22 cellular contexts compared by ENCODE assay signal in genomic region chr9:70195456-70195855, GRCh38.
DNase-seq lines count a peak whose midpoint lies in the region; ATAC-seq, FAIRE-seq and TF ChIP-seq lines count a peak whose summit lies in the region.
"Had no signal": no experiment of that assay in that cellular context is flagged by ENCODE, and none has a peak within 500 bp of the region (broad histone marks: within the 10 kb centered on the region; RNA-seq: fewer than 3 reads in every experiment).

No MANE protein-coding gene starts in this region.

- TF ChIP-seq POLR2A in H54 (IDR thresholded peaks at IDR 0.05; ENCODE audit: low read depth, low read length) = no peak

- FAIRE-seq in H54 (lab: Jason Lieb, UNC) = peak; percentile 81
- FAIRE-seq: K562 had no signal

- no peak for TF ChIP-seq CTCF in foreskin keratinocyte (conservative IDR thresholded peaks at IDR 0.05)

- ATAC-seq in foreskin keratinocyte = peak; percentile 55
- ATAC-seq in HG03469 (IDR thresholded peaks at IDR 0.05; ENCODE audit: unreplicated experiment) = no peak
- no peak for ATAC-seq in HG03175 (IDR thresholded peaks at IDR 0.05; ENCODE audit: unreplicated experiment)
- ATAC-seq: K562 had no signal

- no peaks in the 10 kb centered on the region for H3K27me3 ChIP-seq in foreskin keratinocyte
- H3K27me3 ChIP-seq: SJSA1 had no signal

- peak; percentile 61 for DNase-seq in AG08395 (ENCODE audit: low spot score)
- DNase-seq in H54 (ENCODE audit: insufficient read length, low spot score) = no peak
- peak; percentile 21 for DNase-seq in amniotic epithelial cell (ENCODE audit: low read depth)
- DNase-seq in foreskin keratinocyte = peak in 1 of 2 donors; percentile 22
- no peak for DNase-seq in posterior vena cava (ENCODE audit: low spot score)
- no peak for DNase-seq in posterior cingulate gyrus
- DNase-seq: 8988T; AML-193; CD4-positive, alpha-beta memory T cell; DMS79 treated with DMSO at 0.1 percent for 48 hours; NCI-H1092 treated with DMSO at 0.1 percent for 48 hours; NCI-H1694 treated with DMSO at 0.1 percent for 48 hours; NCI-H345; NCI-H526 treated with DMSO at 0.1 percent for 48 hours; NK-92 treated with Interleukin-12 subunit alpha and Interleukin-12 subunit beta, amount 100 ng/mL, for 24 hours; OCI-M1 had no signal

- H3K27ac ChIP-seq in foreskin keratinocyte = no peak overlapping the region
- H3K27ac ChIP-seq: HL-60, RWPE1, SJSA1 had no signal

- intact Hi-C loops in posterior vena cava (cut with DNase I) = no loop called here
- intact Hi-C loops in posterior cingulate gyrus (cut with DNase I) = no loop called here

- peaks cover 3% of the 10 kb centered on the region for H3K4me1 ChIP-seq in foreskin keratinocyte
- H3K4me1 ChIP-seq: SJSA1 had no signal

Comparison
In these comparisons a context has a peak if more than half of its experiments do, and no peak if none do; other contexts are left out.
1. DNase-seq: peak in AG08395 (single experiment) and amniotic epithelial cell (single experiment); none in H54 (single experiment), posterior vena cava (single experiment) and posterior cingulate gyrus (0 of 10).